22 cellular contexts compared by ENCODE assay signal in the genomic region with DNA sequence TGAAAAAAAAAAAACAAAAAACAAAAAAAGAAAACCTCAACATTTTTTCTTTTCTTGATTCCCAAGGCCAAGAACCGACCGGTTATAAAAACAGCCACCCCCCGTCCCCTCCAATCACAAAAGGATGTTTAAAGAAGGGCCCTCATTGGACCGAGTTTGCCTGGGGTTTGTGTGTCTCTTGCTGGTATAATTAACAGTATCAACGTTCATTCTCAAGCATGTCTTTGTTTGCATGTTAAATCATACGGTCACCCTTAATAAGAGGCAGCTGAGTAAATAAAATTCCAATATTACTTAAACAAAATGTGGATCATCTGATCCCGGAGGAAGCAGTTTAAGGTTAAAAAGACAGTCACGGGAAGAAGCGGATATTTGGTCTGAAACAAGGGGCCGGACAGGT.
DNase-seq lines count a peak whose midpoint lies in the region; ATAC-seq and TF ChIP-seq lines count a peak whose summit lies in the region.
"Had no signal": no experiment of that assay in that cellular context is flagged by ENCODE, and none has a peak within 500 bp of the region (broad histone marks: within the 10 kb centered on the region; RNA-seq: fewer than 3 reads in every experiment).

No MANE protein-coding gene starts in this region.

- TF ChIP-seq CTCF in VCaP (conservative IDR thresholded peaks at IDR 0.05) (no peak), endodermal cell (conservative IDR thresholded peaks at IDR 0.05) (no peak)

- peak overlapping the region; percentile 36 for H3K4me2 ChIP-seq in skeletal muscle satellite cell (ENCODE audit: low read length)

- 89 to 90% methylated on average over 5 to 10 of the region's 10 CpGs for WGBS in endodermal cell (ENCODE audit: insufficient coverage in 1 of 2, insufficient read length in 1 of 2), 2 experiments

- no peaks in the 10 kb centered on the region for H3K9me3 ChIP-seq in skeletal muscle satellite cell (replicated peaks; ENCODE audit: low read length)
- H3K9me3 ChIP-seq in endodermal cell (ENCODE audit: control insufficient read depth, low read length) = no peaks in the 10 kb centered on the region

- H3K4me1 ChIP-seq in skeletal muscle satellite cell (ENCODE audit: control insufficient read depth, insufficient read depth, low read length) (peaks cover 19% of the 10 kb centered on the region), endodermal cell (ENCODE audit: control insufficient read depth, insufficient read depth, low read length) (no peaks in the 10 kb centered on the region)
- H3K4me1 ChIP-seq: esophagus squamous epithelium, right atrium auricular region had no signal

- ATAC-seq in HG03196 (IDR thresholded peaks at IDR 0.05; ENCODE audit: unreplicated experiment) = no peak
- ATAC-seq: activated CD4-positive, CD25-positive, alpha-beta regulatory T cell treated with anti-CD3 and anti-CD28 coated beads, Interleukin-2, amount 50 U/mL, for 24 hours; HepG2; naive thymus-derived CD8-positive, alpha-beta T cell; stimulated activated naive CD8-positive, alpha-beta T cell treated with anti-CD3 and anti-CD28 coated beads, Interleukin-15, amount 100 ng/mL, for 72 hours had no signal

- peaks cover 2% of the 10 kb centered on the region for H3K9me3 Mint-ChIP-seq in endodermal cell

- H3K4me1 Mint-ChIP-seq in endodermal cell = no peaks in the 10 kb centered on the region
- H3K4me1 Mint-ChIP-seq: B cell; naive thymus-derived CD8-positive, alpha-beta T cell; stimulated activated naive CD8-positive, alpha-beta T cell treated with anti-CD3 and anti-CD28 coated beads, Interleukin-15, amount 100 ng/mL, for 72 hours had no signal

- H3K36me3 ChIP-seq in skeletal muscle satellite cell (ENCODE audit: insufficient read depth, low read length) (no peaks in the 10 kb centered on the region), endodermal cell (ENCODE audit: control insufficient read depth, insufficient read depth, low read length) (no peaks in the 10 kb centered on the region)
- H3K36me3 ChIP-seq: esophagus squamous epithelium, right atrium auricular region had no signal

- no peak overlapping the region for H3K4me3 Mint-ChIP-seq in endodermal cell
- H3K4me3 Mint-ChIP-seq: B cell; brain; naive thymus-derived CD8-positive, alpha-beta T cell; stimulated activated naive CD8-positive, alpha-beta T cell treated with anti-CD3 and anti-CD28 coated beads, Interleukin-15, amount 100 ng/mL, for 72 hours had no signal

- H3K27me3 ChIP-seq in skeletal muscle satellite cell (ENCODE audit: control insufficient read depth, insufficient read depth, low read length) (no peaks in the 10 kb centered on the region), endodermal cell (ENCODE audit: control insufficient read depth, insufficient read depth, low read length, poor library complexity, severe bottlenecking) (peaks cover 74% of the 10 kb centered on the region)
- H3K27me3 ChIP-seq: right atrium auricular region had no signal

- H3K4me3 ChIP-seq in skeletal muscle satellite cell (ENCODE audit: low read length) (no peak overlapping the region), endodermal cell (ENCODE audit: low read length) (no peak overlapping the region)
- H3K4me3 ChIP-seq: esophagus squamous epithelium, right atrium auricular region had no signal

- no peaks in the 10 kb centered on the region for H3K36me3 Mint-ChIP-seq in endodermal cell (ENCODE audit: low read depth)
- H3K36me3 Mint-ChIP-seq: brain had no signal

- H3K27ac Mint-ChIP-seq in endodermal cell = no peak overlapping the region
- H3K27ac Mint-ChIP-seq: B cell; brain; stimulated activated naive CD8-positive, alpha-beta T cell treated with anti-CD3 and anti-CD28 coated beads, Interleukin-15, amount 100 ng/mL, for 72 hours had no signal

- H3K9ac ChIP-seq in skeletal muscle satellite cell (ENCODE audit: low read depth, low read length) = peak overlapping the region; percentile 14
- H3K9ac ChIP-seq in endodermal cell (ENCODE audit: extremely low read depth, low read length, poor library complexity, severe bottlenecking) = no peak overlapping the region

- H3K27ac ChIP-seq in VCaP (peak overlapping the region; percentile 86), endodermal cell (ENCODE audit: low read depth, low read length) (no peak overlapping the region)
- H3K27ac ChIP-seq: right atrium auricular region had no signal

- DNase-seq in NCI-H345 (lab: John Stamatoyannopoulos, UW) (peak; percentile 27), NCI-H345 treated with DMSO at 0.1 percent for 48 hours (lab: John Stamatoyannopoulos, UW; ENCODE audit: unreplicated experiment) (no peak), NCI-H2196 (lab: John Stamatoyannopoulos, UW; ENCODE audit: unreplicated experiment) (peak; percentile 69), endodermal cell (no peak)
- no peak for DNase-seq in activated CD4-positive, alpha-beta T cell treated with anti-CD3 and anti-CD28 coated beads, Interleukin-2, amount 50 U/mL, for 1 hour
- DNase-seq: 8988T; activated T-cell treated with anti-CD3 and anti-CD28 coated beads, Interleukin-2, amount 50 U/mL, for 1 hour; effector memory CD4-positive, alpha-beta T cell; esophagus squamous epithelium; glutamatergic neuron; naive thymus-derived CD8-positive, alpha-beta T cell; NCI-H1436 treated with DMSO at 0.1 percent for 48 hours; stimulated activated naive CD8-positive, alpha-beta T cell treated with anti-CD3 and anti-CD28 coated beads, Interleukin-15, amount 100 ng/mL, for 72 hours; trophoblast cell had no signal

- peaks cover 66% of the 10 kb centered on the region for H3K27me3 Mint-ChIP-seq in endodermal cell (ENCODE audit: insufficient read depth)

Comparison
In these comparisons a context has a peak if more than half of its experiments do, and no peak if none do; other contexts are left out.
1. DNase-seq: peak in NCI-H345 (single experiment) and NCI-H2196 (single experiment); none in NCI-H345 treated with DMSO at 0.1 percent for 48 hours (single experiment), activated CD4-positive, alpha-beta T cell treated with anti-CD3 and anti-CD28 coated beads, Interleukin-2, amount 50 U/mL, for 1 hour (single experiment) and endodermal cell (single experiment).